12 cellular contexts compared by ENCODE assay signal in the genomic region with DNA sequence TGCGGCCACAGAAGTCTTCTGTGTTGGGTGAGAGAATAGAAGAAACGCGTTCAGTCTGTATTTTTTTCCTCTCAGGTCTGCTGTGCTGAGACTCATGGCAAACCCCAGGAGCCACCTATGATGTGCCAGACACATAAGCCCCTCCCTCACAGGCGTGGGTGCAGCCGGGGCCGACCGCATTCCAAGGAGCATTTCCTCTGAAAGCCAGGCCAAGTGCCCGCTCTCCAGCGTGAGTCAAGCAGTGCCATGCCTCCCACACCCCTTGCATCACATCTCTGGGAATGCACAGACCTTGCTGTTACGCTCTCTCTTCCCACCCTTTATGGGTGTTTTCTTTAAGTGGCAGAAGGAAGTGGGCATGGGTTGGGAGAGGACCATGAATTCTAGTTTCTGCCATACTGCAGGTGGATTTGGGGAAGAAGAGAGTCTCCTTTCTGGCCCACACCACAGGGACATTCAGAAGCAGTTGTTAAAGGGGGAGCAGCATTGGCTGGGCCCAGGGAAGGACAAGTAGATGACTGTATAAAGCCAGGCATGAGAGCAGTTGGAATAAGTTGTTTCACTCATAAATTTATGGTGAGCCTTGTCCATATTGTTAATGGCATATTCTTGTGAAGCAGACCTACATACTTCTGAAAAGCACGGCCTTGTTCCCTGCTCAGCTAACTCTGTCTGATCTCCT. TPM values are rescaled to one million over a fixed set of nuclear protein-coding genes. Genes with fewer than 3 reads are reported as not detected.
A peak's percentile ranks its signal among the peaks of the same experiment; 100 is the strongest.
DNase-seq lines count a peak whose midpoint lies in the region; ATAC-seq and TF ChIP-seq lines count a peak whose summit lies in the region.
"Had no signal": no experiment of that assay in that cellular context is flagged by ENCODE, and none has a peak within 500 bp of the region (broad histone marks: within the 10 kb centered on the region; RNA-seq: fewer than 3 reads in every experiment).

No MANE protein-coding gene starts in this region.

- H3K27ac ChIP-seq in PC-9: peak overlapping the region; percentile 96
- H3K27ac ChIP-seq in esophagus (ENCODE audit: low read depth in 2 of 2, low read length in 1 of 2): peak overlapping the region; percentile 2 to 72
- H3K27ac ChIP-seq in trophoblast cell (ENCODE audit: low read depth, low read length): no peak overlapping the region

- H3K14ac ChIP-seq in trophoblast cell (ENCODE audit: low read length): no peak overlapping the region

- H2AFZ ChIP-seq in PC-9: peak overlapping the region; percentile 63
- H2AFZ ChIP-seq in trophoblast cell (ENCODE audit: insufficient read depth, low read length, poor library complexity): no peak overlapping the region

- no peaks in the 10 kb centered on the region for H3K9me3 ChIP-seq in PC-9 (ENCODE audit: insufficient read depth, low read depth)
- no peaks in the 10 kb centered on the region for H3K9me3 ChIP-seq in esophagus (ENCODE audit: control insufficient read depth in 2 of 2, insufficient read depth in 1 of 2, low read depth in 1 of 2, low read length in 1 of 2)
- H3K9me3 ChIP-seq in trophoblast cell (ENCODE audit: insufficient read depth, low read depth, low read length): peaks cover 1% of the 10 kb centered on the region

- H3K4me1 Mint-ChIP-seq in T-helper 2 cell treated with Interferon-gamma antibody and Interleukin-4, amounts not matched to agents 5 μg/mL and 100 μg/mL, for 36 hours (ENCODE audit: low read depth): no peaks in the 10 kb centered on the region

- CTCF ChIA-PET in PC-9 (lab: Charles Lee): no interaction called here

- no peak overlapping the region for H3K18ac ChIP-seq in trophoblast cell (ENCODE audit: low read length)

- no peak for ATAC-seq in HG03097 (IDR thresholded peaks at IDR 0.05; ENCODE audit: low FRiP score, unreplicated experiment)
- no peak for ATAC-seq in HG03039 (IDR thresholded peaks at IDR 0.05; ENCODE audit: unreplicated experiment)

- H3K36me3 Mint-ChIP-seq in T-helper 2 cell treated with Interferon-gamma antibody and Interleukin-4, amounts not matched to agents 5 μg/mL and 100 μg/mL, for 36 hours (ENCODE audit: low read depth): no peaks in the 10 kb centered on the region

- no peak overlapping the region for H2AK5ac ChIP-seq in trophoblast cell (ENCODE audit: low read length)

- no peaks in the 10 kb centered on the region for H3K9me3 Mint-ChIP-seq in T-helper 2 cell treated with Interferon-gamma antibody and Interleukin-4, amounts not matched to agents 5 μg/mL and 100 μg/mL, for 36 hours

- no peaks in the 10 kb centered on the region for H3K27me3 Mint-ChIP-seq in T-helper 2 cell treated with Interferon-gamma antibody and Interleukin-4, amounts not matched to agents 5 μg/mL and 100 μg/mL, for 36 hours (ENCODE audit: low read depth)

- H2BK12ac ChIP-seq in trophoblast cell (ENCODE audit: low read length): peak overlapping the region; percentile 46

- H3K4me1 ChIP-seq in PC-9 (replicated peaks; ENCODE audit: insufficient read depth): peaks cover 32% of the 10 kb centered on the region
- H3K4me1 ChIP-seq in esophagus (ENCODE audit: control insufficient read depth in 2 of 2, insufficient read depth in 2 of 2, low read length in 1 of 2): peaks cover 0 to 2% of the 10 kb centered on the region in 2 donors
- peaks cover 0 to 4% of the 10 kb centered on the region in 2 experiments for H3K4me1 ChIP-seq in trophoblast cell (ENCODE audit: control insufficient read depth in 1 of 2, insufficient read depth in 2 of 2, low read length in 2 of 2)

- no peak overlapping the region for H3K4me3 Mint-ChIP-seq in T-helper 2 cell treated with Interferon-gamma antibody and Interleukin-4, amounts not matched to agents 5 μg/mL and 100 μg/mL, for 36 hours

- H3K4ac ChIP-seq in trophoblast cell (ENCODE audit: low read depth, low read length): no peak overlapping the region

- no peaks in the 10 kb centered on the region for H3K9me2 ChIP-seq in PC-9 (ENCODE audit: insufficient read depth)

- peak overlapping the region; percentile 4 for H4K91ac ChIP-seq in trophoblast cell (ENCODE audit: low read depth, low read length)

- no peaks in the 10 kb centered on the region for H3K79me2 ChIP-seq in PC-9 (ENCODE audit: low read depth)
- no peaks in the 10 kb centered on the region for H3K79me2 ChIP-seq in trophoblast cell (ENCODE audit: control insufficient read depth, insufficient read depth, low read length, poor library complexity)

- H4K12ac ChIP-seq in trophoblast cell (ENCODE audit: low read depth, low read length): no peak overlapping the region

- intact Hi-C loops in PC-9 (cut with micrococcal nuclease; ENCODE audit: unreplicated experiment): loop anchor here (1.0 kb wide), 2 partner anchors 11 kb away; no protein-coding TSS in a partner anchor

- H3K79me1 ChIP-seq in trophoblast cell (ENCODE audit: low read length): no peaks in the 10 kb centered on the region

- no peak overlapping the region for H2BK5ac ChIP-seq in trophoblast cell (ENCODE audit: low read depth, low read length, poor library complexity)

- H3K27ac Mint-ChIP-seq in T-helper 2 cell treated with Interferon-gamma antibody and Interleukin-4, amounts not matched to agents 5 μg/mL and 100 μg/mL, for 36 hours: no peak overlapping the region

- H3K9ac ChIP-seq in trophoblast cell (ENCODE audit: low read length): no peak overlapping the region

- H4K8ac ChIP-seq in trophoblast cell (ENCODE audit: low read depth, low read length): no peak overlapping the region

- peaks cover 6% of the 10 kb centered on the region; the same call in 1 of the 2 replicates for H3F3A ChIP-seq in PC-9 (ENCODE audit: insufficient read depth, low read depth)

- no peak for TF ChIP-seq CTCF in PC-9 (conservative IDR thresholded peaks at IDR 0.05)

- H3K36me3 ChIP-seq in PC-9 (ENCODE audit: low read depth) (no peaks in the 10 kb centered on the region), esophagus (ENCODE audit: control insufficient read depth in 2 of 2, insufficient read depth in 2 of 2, low read length in 1 of 2) (no peaks in the 10 kb centered on the region), trophoblast cell (ENCODE audit: control insufficient read depth in 1 of 2, insufficient read depth in 2 of 2, low read length in 2 of 2) (no peaks in the 10 kb centered on the region)

- H3K4me3 ChIP-seq in PC-9 (peak overlapping the region; percentile 4; the same call in 1 of the 2 replicates), esophagus (ENCODE audit: low read depth in 1 of 2, low read length in 2 of 2) (no peak overlapping the region), trophoblast cell (ENCODE audit: low read depth, low read length) (no peak overlapping the region)

- H3K4me2 ChIP-seq in PC-9 (peak overlapping the region; percentile 62), trophoblast cell (ENCODE audit: low read length) (no peak overlapping the region)

- DNase-seq in EH (ENCODE audit: low read depth) (peak; percentile 87), PC-9 (peak; percentile 94 to 97), trophoblast cell (peak; percentile 25 to 74)
- no peak for DNase-seq in T-helper 2 cell treated with Interferon-gamma antibody and Interleukin-4, amounts not matched to agents 5 μg/mL and 100 μg/mL, for 36 hours (ENCODE audit: low spot score)
- DNase-seq in stimulated activated CD4-positive, alpha-beta T cell treated with anti-CD3 and anti-CD28 coated beads, Interleukin-2, amount 100 ng/mL, for 48 hours: no peak
- DNase-seq: effector CD8-positive, alpha-beta T cell; NCI-H187; T-helper 2 cell had no signal

- POLR2A ChIA-PET in PC-9 (lab: Charles Lee; ENCODE audit: unreplicated experiment): no interaction called here

- H4K20me1 ChIP-seq in PC-9 (ENCODE audit: insufficient read depth): no peaks in the 10 kb centered on the region

- no peak overlapping the region for H2BK120ac ChIP-seq in trophoblast cell (ENCODE audit: insufficient read depth, low read length, poor library complexity)

- H3K27me3 ChIP-seq in PC-9 (ENCODE audit: insufficient read depth, low read depth): no peaks in the 10 kb centered on the region
- no peaks in the 10 kb centered on the region for H3K27me3 ChIP-seq in esophagus (ENCODE audit: control insufficient read depth in 1 of 2, insufficient read depth in 2 of 2, low read length in 2 of 2)
- H3K27me3 ChIP-seq in trophoblast cell (ENCODE audit: insufficient read depth, low read length): no peaks in the 10 kb centered on the region

- BruUV-seq in PC-9 (replicated peaks; lab: Mats Ljungman, UMichigan): TSS peak; percentile 79

- no peak overlapping the region for H3K23ac ChIP-seq in trophoblast cell (ENCODE audit: low read length)

- WGBS in esophagus, 2 donors: 31 to 39% methylated on average over 11 of the region's 11 CpGs
- WGBS in trophoblast cell (ENCODE audit: extremely low coverage, insufficient coverage, insufficient read length): no CpG with 5 or more reads among the region's 11 CpGs

RNA-seq across cellular contexts. Expression of gene TFAP2A, which starts 37.1 kb away (rescaled TPM):
- total RNA-seq in PC-9 (2021): 37.0 and 43.8 TPM in 2 replicates
- polyA plus RNA-seq in esophagus: 10 to 100 TPM; 20.9 to 28.8 TPM
- 329 and 338 TPM in 2 replicates for polyA plus RNA-seq in trophoblast cell (2013)
- total RNA-seq: mononuclear cell had no signal

Comparison
In these comparisons a context has a peak if more than half of its experiments do, and no peak if none do; other contexts are left out.
1. DNase-seq: peak in EH (single experiment), PC-9 (2 of 2) and trophoblast cell (2 of 2); none in T-helper 2 cell treated with Interferon-gamma antibody and Interleukin-4, amounts not matched to agents 5 μg/mL and 100 μg/mL, for 36 hours (single experiment) and stimulated activated CD4-positive, alpha-beta T cell treated with anti-CD3 and anti-CD28 coated beads, Interleukin-2, amount 100 ng/mL, for 48 hours (0 of 2).